25 cellular contexts compared by ENCODE assay signal in genomic region chr5:94403483-94403882, GRCh38.
"Had no signal": no experiment of that assay in that cellular context is flagged by ENCODE, and none has a peak within 500 bp of the region (broad histone marks: within the 10 kb centered on the region; RNA-seq: fewer than 3 reads in every experiment).

No MANE protein-coding gene starts in this region.

- H3K4me3 Mint-ChIP-seq: memory B cell; mesothelial cell of epicardium; natural killer cell treated with Interleukin-12 subunit alpha and Interleukin-12 subunit beta and Interleukin-15 and Interleukin-18, amount 100 ng/mL, for 72 hours; neural crest cell; stimulated activated naive CD8-positive, alpha-beta T cell treated with anti-CD3 and anti-CD28 coated beads, Interleukin-15, amount 100 ng/mL, for 72 hours had no signal

- H3K27me3 ChIP-seq: esophagus squamous epithelium, right atrium auricular region, suprapubic skin, transverse colon, upper lobe of right lung, uterus had no signal

- H3K4me1 Mint-ChIP-seq: memory B cell; mesothelial cell of epicardium; naive B cell; neural crest cell; stimulated activated naive CD8-positive, alpha-beta T cell treated with anti-CD3 and anti-CD28 coated beads, Interleukin-15, amount 100 ng/mL, for 72 hours had no signal

- H3K27me3 Mint-ChIP-seq: memory B cell; naive B cell; natural killer cell treated with Interleukin-12 subunit alpha and Interleukin-12 subunit beta and Interleukin-15 and Interleukin-18, amount 100 ng/mL, for 72 hours; stimulated activated naive CD8-positive, alpha-beta T cell treated with anti-CD3 and anti-CD28 coated beads, Interleukin-15, amount 100 ng/mL, for 72 hours had no signal

- H3K9me3 Mint-ChIP-seq: memory B cell; mesothelial cell of epicardium; naive B cell; natural killer cell treated with Interleukin-12 subunit alpha and Interleukin-12 subunit beta and Interleukin-15 and Interleukin-18, amount 100 ng/mL, for 72 hours; neural crest cell; stimulated activated naive CD8-positive, alpha-beta T cell treated with anti-CD3 and anti-CD28 coated beads, Interleukin-15, amount 100 ng/mL, for 72 hours had no signal

- DNase-seq: dermis blood vessel endothelial cell; effector memory CD4-positive, alpha-beta T cell; esophagus squamous epithelium; mucosa of descending colon; naive B cell; stimulated activated CD4-positive, alpha-beta T cell treated with anti-CD3 and anti-CD28 coated beads, Interleukin-12 subunit alpha, Interleukin-12 subunit beta, amount 100 ng/mL, for 4 hours; stimulated activated CD4-positive, alpha-beta T cell treated with anti-CD3 and anti-CD28 coated beads, Interleukin-1b, Interleukin-23, amount 100 ng/mL, for 48 hours; stimulated activated CD4-positive, alpha-beta T cell treated with anti-CD3 and anti-CD28 coated beads, Interleukin-4, amount 100 ng/mL, for 1 hour; stimulated activated CD8-positive, alpha-beta memory T cell treated with anti-CD3 and anti-CD28 coated beads, Interleukin-4, amount 100 ng/mL, for 48 hours; stimulated activated naive CD4-positive, alpha-beta T cell; stimulated activated naive CD8-positive, alpha-beta T cell treated with anti-CD3 and anti-CD28 coated beads, Interleukin-15, amount 100 ng/mL, for 72 hours; transverse colon; upper lobe of right lung; uterus had no signal

- H3K4me3 ChIP-seq: coronary artery, esophagus squamous epithelium, lung, mucosa of descending colon, right atrium auricular region, smooth muscle cell, suprapubic skin, transverse colon, upper lobe of right lung, uterus had no signal

- H3K27ac Mint-ChIP-seq: memory B cell; mesothelial cell of epicardium; naive B cell; natural killer cell treated with Interleukin-12 subunit alpha and Interleukin-12 subunit beta and Interleukin-15 and Interleukin-18, amount 100 ng/mL, for 72 hours; progenitor cell of endocrine pancreas; stimulated activated naive CD8-positive, alpha-beta T cell treated with anti-CD3 and anti-CD28 coated beads, Interleukin-15, amount 100 ng/mL, for 72 hours had no signal

- H2AFZ ChIP-seq: parathyroid adenoma had no signal

- H3K36me3 Mint-ChIP-seq: mesothelial cell of epicardium; natural killer cell treated with Interleukin-12 subunit alpha and Interleukin-12 subunit beta and Interleukin-15 and Interleukin-18, amount 100 ng/mL, for 72 hours had no signal

- H3K27ac ChIP-seq: coronary artery, esophagus squamous epithelium, parathyroid adenoma, right atrium auricular region, suprapubic skin, transverse colon, upper lobe of right lung, uterus had no signal

- H3K4me2 ChIP-seq: smooth muscle cell had no signal

- H3K9ac ChIP-seq: parathyroid adenoma had no signal

- H3K36me3 ChIP-seq: esophagus squamous epithelium, right atrium auricular region, suprapubic skin, transverse colon, upper lobe of right lung, uterus had no signal

- H3K9me3 ChIP-seq: esophagus squamous epithelium, mucosa of descending colon, right atrium auricular region, suprapubic skin, transverse colon, upper lobe of right lung, uterus had no signal

- H3K79me2 ChIP-seq: parathyroid adenoma had no signal

- H3K4me1 ChIP-seq: parathyroid adenoma, right atrium auricular region, suprapubic skin, transverse colon, upper lobe of right lung, uterus had no signal
